Comparison of ENCODE assay signal across 23 cellular contexts in genomic region chr13:37485766-37486165, GRCh38.
DNase-seq lines count a peak whose midpoint lies in the region; ATAC-seq and TF ChIP-seq lines count a peak whose summit lies in the region.
"Had no signal": no experiment of that assay in that cellular context is flagged by ENCODE, and none has a peak within 500 bp of the region (broad histone marks: within the 10 kb centered on the region; RNA-seq: fewer than 3 reads in every experiment).

No MANE protein-coding gene starts in this region.

- ATAC-seq in Right ventricle myocardium superior (ENCODE audit: poor library complexity): no peak
- no peak for ATAC-seq in CD8-positive, alpha-beta T cell

- H3K9me3 Mint-ChIP-seq in CD8-positive, alpha-beta T cell: peaks cover 6% of the 10 kb centered on the region
- H3K9me3 Mint-ChIP-seq in HFFc6: no peaks in the 10 kb centered on the region
- H3K9me3 Mint-ChIP-seq: activated CD4-positive, alpha-beta T cell treated with anti-CD3 and anti-CD28 coated beads, Interleukin-2, amount 10 ng/mL, durations not matched to agents 24 days and 14 days; nephron progenitor cell had no signal

- H3K4me3 ChIP-seq in left ventricle myocardium inferior: peak overlapping the region; percentile 21
- H3K4me3 ChIP-seq in cardiac fibroblast (replicated peaks in 1 of 2; ENCODE audit: low read depth in 2 of 2, low read length in 2 of 2): no peak overlapping the region
- no peak overlapping the region for H3K4me3 ChIP-seq in uterus
- H3K4me3 ChIP-seq in CD8-positive, alpha-beta T cell (ENCODE audit: low read depth, low read length): no peak overlapping the region

- no peaks in the 10 kb centered on the region for H3K36me3 Mint-ChIP-seq in CD8-positive, alpha-beta T cell
- no peaks in the 10 kb centered on the region for H3K36me3 Mint-ChIP-seq in HFFc6 (ENCODE audit: low read depth)
- H3K36me3 Mint-ChIP-seq: CD14-positive monocyte, IgD-negative memory B cell had no signal

- H3K36me3 ChIP-seq in left ventricle myocardium inferior (no peaks in the 10 kb centered on the region), uterus (no peaks in the 10 kb centered on the region)
- no peaks in the 10 kb centered on the region for H3K36me3 ChIP-seq in CD8-positive, alpha-beta T cell (ENCODE audit: insufficient read depth, low read length)

- no peaks in the 10 kb centered on the region for H3K9me3 ChIP-seq in left ventricle myocardium inferior (replicated peaks)
- no peaks in the 10 kb centered on the region for H3K9me3 ChIP-seq in uterus
- no peaks in the 10 kb centered on the region for H3K9me3 ChIP-seq in CD8-positive, alpha-beta T cell (ENCODE audit: low read length)

- TF ChIP-seq CTCF in left ventricle myocardium inferior (IDR thresholded peaks at IDR 0.05; ENCODE audit: borderline replicate concordance): no peak
- no peak for TF ChIP-seq CTCF in cardiac fibroblast (IDR thresholded peaks at IDR 0.05; ENCODE audit: low read depth, low read length)
- TF ChIP-seq CTCF in uterus (IDR thresholded peaks at IDR 0.05): no peak
- TF ChIP-seq CTCF in CD8-positive, alpha-beta T cell (IDR thresholded peaks at IDR 0.05): no peak
- TF ChIP-seq CTCF in GM10266 (IDR thresholded peaks at IDR 0.05; ENCODE audit: control insufficient read depth, insufficient read depth, low read depth, missing control alignments): no peak
- TF ChIP-seq CTCF in HFFc6 (IDR thresholded peaks at IDR 0.05): no peak

- intact Hi-C loops in left ventricle myocardium inferior (cut with micrococcal nuclease): no loop called here
- intact Hi-C loops in Right ventricle myocardium superior (cut with DNase I): no loop called here
- intact Hi-C loops in uterus (cut with DNase I; ENCODE audit: low total_unique reads): no loop called here
- intact Hi-C loops in CD8-positive, alpha-beta T cell (cut with DNase I, micrococcal nuclease): no loop called here

- DNase-seq in left ventricle myocardium inferior (no peak), Right ventricle myocardium superior (no peak), cardiac fibroblast (ENCODE audit: low read depth in 2 of 2) (peak; percentile 24 to 65), iris pigment epithelial cell (ENCODE audit: low read depth) (peak; percentile 51), uterus (no peak), GM10266 (ENCODE audit: extremely low spot score) (no peak), HFFc6 (no peak)
- no peak for DNase-seq in CD8-positive, alpha-beta T cell
- DNase-seq: activated CD4-positive, alpha-beta T cell treated with anti-CD3 and anti-CD28 coated beads, Interleukin-2, amount 10 ng/mL, durations not matched to agents 24 days and 14 days; activated CD8-positive, alpha-beta memory T cell treated with anti-CD3 and anti-CD28 coated beads, Interleukin-2, amount 50 U/mL, for 4 hours; DMS 273 treated with DMSO at 0.1 percent for 48 hours; foreskin melanocyte; GDM1; HCEC 1CT; kidney glomerular epithelial cell; mesendoderm; NCI-H1694 treated with DMSO at 0.1 percent for 48 hours; NCI-H226; nephron progenitor cell; stimulated activated CD4-positive, alpha-beta T cell treated with anti-CD3 and anti-CD28 coated beads, Interleukin-4, amount 100 ng/mL, for 4 hours had no signal

- no peak for TF ChIP-seq POLR2A in uterus (IDR thresholded peaks at IDR 0.05)

- H3K27me3 Mint-ChIP-seq in CD8-positive, alpha-beta T cell (ENCODE audit: low read depth): no peaks in the 10 kb centered on the region
- H3K27me3 Mint-ChIP-seq in HFFc6 (ENCODE audit: insufficient read depth): no peaks in the 10 kb centered on the region; the same call in 1 of the 2 replicates
- H3K27me3 Mint-ChIP-seq: activated CD4-positive, alpha-beta T cell treated with anti-CD3 and anti-CD28 coated beads, Interleukin-2, amount 10 ng/mL, durations not matched to agents 24 days and 14 days; IgD-negative memory B cell had no signal

- CTCF ChIA-PET in CD8-positive, alpha-beta T cell (lab: Charles Lee): no interaction called here

- H3K27me3 ChIP-seq in left ventricle myocardium inferior (ENCODE audit: low read depth) (no peaks in the 10 kb centered on the region), uterus (no peaks in the 10 kb centered on the region)
- no peaks in the 10 kb centered on the region for H3K27me3 ChIP-seq in CD8-positive, alpha-beta T cell (ENCODE audit: insufficient read depth, low read length)

- no peaks in the 10 kb centered on the region for H3K4me1 Mint-ChIP-seq in CD8-positive, alpha-beta T cell (ENCODE audit: low read depth)
- peaks cover 75% of the 10 kb centered on the region for H3K4me1 Mint-ChIP-seq in HFFc6 (ENCODE audit: low read depth)
- H3K4me1 Mint-ChIP-seq: activated CD4-positive, alpha-beta T cell treated with anti-CD3 and anti-CD28 coated beads, Interleukin-2, amount 10 ng/mL, durations not matched to agents 24 days and 14 days; CD14-positive monocyte had no signal

- H3K27ac Mint-ChIP-seq in CD8-positive, alpha-beta T cell: no peak overlapping the region
- H3K27ac Mint-ChIP-seq in HFFc6: no peak overlapping the region
- H3K27ac Mint-ChIP-seq: activated CD4-positive, alpha-beta T cell treated with anti-CD3 and anti-CD28 coated beads, Interleukin-2, amount 10 ng/mL, durations not matched to agents 24 days and 14 days; CD14-positive monocyte; IgD-negative memory B cell; nephron progenitor cell had no signal

- no peak overlapping the region for H3K27ac ChIP-seq in left ventricle myocardium inferior (replicated peaks)
- H3K27ac ChIP-seq in uterus: peak overlapping the region; percentile 66 to 67
- no peak overlapping the region for H3K27ac ChIP-seq in CD8-positive, alpha-beta T cell (ENCODE audit: low read depth, low read length)
- H3K27ac ChIP-seq: HL-60 had no signal

- no peak overlapping the region for H3K4me3 Mint-ChIP-seq in CD8-positive, alpha-beta T cell
- H3K4me3 Mint-ChIP-seq in HFFc6: no peak overlapping the region
- H3K4me3 Mint-ChIP-seq: activated CD4-positive, alpha-beta T cell treated with anti-CD3 and anti-CD28 coated beads, Interleukin-2, amount 10 ng/mL, durations not matched to agents 24 days and 14 days; CD14-positive monocyte; IgD-negative memory B cell; nephron progenitor cell had no signal

- H3K4me1 ChIP-seq in left ventricle myocardium inferior (no peaks in the 10 kb centered on the region), uterus (no peaks in the 10 kb centered on the region)
- H3K4me1 ChIP-seq in CD8-positive, alpha-beta T cell (ENCODE audit: insufficient read depth, low read length): no peaks in the 10 kb centered on the region

- POLR2A ChIA-PET in CD8-positive, alpha-beta T cell (lab: Charles Lee): no interaction called here

Comparison
In these comparisons a context has a peak if more than half of its experiments do, and no peak if none do; other contexts are left out.
1. DNase-seq: peak in cardiac fibroblast (2 of 2) and iris pigment epithelial cell (single experiment); none in left ventricle myocardium inferior (single experiment), Right ventricle myocardium superior (single experiment), uterus (0 of 2), CD8-positive, alpha-beta T cell (0 of 7), GM10266 (single experiment) and HFFc6 (single experiment).
2. H3K27ac ChIP-seq: peak in uterus (2 of 2); none in left ventricle myocardium inferior (single experiment) and CD8-positive, alpha-beta T cell (single experiment).